ENCODE assay signal across 22 cellular contexts in the genomic region with DNA sequence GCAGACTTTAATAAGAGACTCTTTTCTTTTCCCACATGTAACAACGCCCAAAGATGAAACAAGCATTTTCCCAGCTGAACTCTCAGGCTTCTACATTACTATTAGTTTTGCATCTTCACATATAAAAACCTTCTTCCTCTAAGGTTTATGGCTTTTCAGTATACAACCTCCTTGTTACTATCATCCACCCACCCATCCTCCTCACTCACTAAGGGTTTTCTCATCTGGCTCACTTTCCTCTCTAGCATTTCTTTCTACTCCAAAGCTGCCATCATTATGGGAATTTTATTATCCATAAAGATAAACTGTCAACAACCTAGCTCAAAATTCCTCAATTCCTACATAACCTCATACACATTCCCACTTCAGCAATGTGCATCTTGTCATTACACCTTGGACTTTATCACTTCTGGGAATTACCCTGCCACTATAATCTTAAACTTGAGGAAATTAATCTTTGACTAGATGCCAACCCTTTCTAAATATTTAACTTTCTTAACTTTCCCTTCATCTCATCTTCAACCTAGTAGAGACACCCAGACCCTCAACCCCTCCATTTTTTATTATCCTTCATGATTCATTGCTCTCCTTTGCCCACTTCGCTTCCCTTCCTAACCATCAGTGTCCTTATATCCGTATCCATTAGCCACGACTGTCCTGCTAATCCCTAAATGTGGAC. TPM values are rescaled to one million over a fixed set of nuclear protein-coding genes. Genes with fewer than 3 reads are reported as not detected.
A peak's percentile ranks its signal among the peaks of the same experiment; 100 is the strongest.
DNase-seq lines count a peak whose midpoint lies in the region; ATAC-seq and TF ChIP-seq lines count a peak whose summit lies in the region.
"Had no signal": no experiment of that assay in that cellular context is flagged by ENCODE, and none has a peak within 500 bp of the region (broad histone marks: within the 10 kb centered on the region; RNA-seq: fewer than 3 reads in every experiment).

No MANE protein-coding gene starts in this region.

- no peaks in the 10 kb centered on the region for H4K20me1 ChIP-seq in hepatocyte (ENCODE audit: insufficient read depth, poor library complexity, severe bottlenecking)

- H3K27ac ChIP-seq in hepatocyte (peak overlapping the region; percentile 56), tibial artery (peak overlapping the region; percentile 9 to 13), vagina (no peak overlapping the region)
- H3K27ac ChIP-seq: KMS-11, RWPE1 had no signal

- 79% methylated on average over 4 of the region's 4 CpGs for WGBS in hepatocyte (ENCODE audit: low lambda C conversion rate, missing lambda C conversion rate)

- CTCF ChIA-PET in activated CD4-positive, alpha-beta T cell treated with anti-CD3 and anti-CD28 coated beads for 36 hours (lab: Charles Lee), result interaction anchor here (0.7 kb wide), 1 partner anchor 1124 kb away, joined by 3 read pairs; no protein-coding TSS in a partner anchor

- no peaks in the 10 kb centered on the region for H3K27me3 Mint-ChIP-seq in activated CD4-positive, alpha-beta T cell treated with anti-CD3 and anti-CD28 coated beads for 36 hours
- H3K27me3 Mint-ChIP-seq: IgD-negative memory B cell had no signal

- H3K4me2 ChIP-seq in hepatocyte, result peak overlapping the region; percentile 19
- H3K4me2 ChIP-seq: KMS-11 had no signal

- no peaks in the 10 kb centered on the region for H3K9me3 Mint-ChIP-seq in activated CD4-positive, alpha-beta T cell treated with anti-CD3 and anti-CD28 coated beads for 36 hours (ENCODE audit: low read depth)
- H3K9me3 Mint-ChIP-seq: CD14-positive monocyte, IgD-negative memory B cell had no signal

- peaks cover 67% of the 10 kb centered on the region for H3K79me2 ChIP-seq in hepatocyte

- intact Hi-C loops in mucosa of descending colon (cut with DNase I, micrococcal nuclease), result no loop called here
- intact Hi-C loops in tibial artery (cut with DNase I; ENCODE audit: low total_unique reads), result no loop called here
- intact Hi-C loops in activated CD4-positive, alpha-beta T cell treated with anti-CD3 and anti-CD28 coated beads for 36 hours (cut with DNase I, micrococcal nuclease), result no loop called here
- intact Hi-C loops in vagina (cut with DNase I), result no loop called here

- H3K4me3 ChIP-seq in hepatocyte, result no peak overlapping the region
- H3K4me3 ChIP-seq in mucosa of descending colon, result no peak overlapping the region
- no peak overlapping the region for H3K4me3 ChIP-seq in tibial artery
- no peak overlapping the region for H3K4me3 ChIP-seq in vagina

- DNase-seq in hepatocyte (ENCODE audit: low spot score), result peak; percentile 14
- DNase-seq in mucosa of descending colon, result no peak
- DNase-seq in tibial artery, result no peak
- no peak for DNase-seq in activated CD4-positive, alpha-beta T cell treated with anti-CD3 and anti-CD28 coated beads for 36 hours
- DNase-seq in NCI-H2171 (lab: John Stamatoyannopoulos, UW), result no peak
- no peak for DNase-seq in vagina (ENCODE audit: extremely low spot score in 2 of 2)
- DNase-seq: 8988T, ACHN, BE2C, DMS53, NCI-H1048, NCI-H1417, NCI-H1694, NCI-H2029 treated with DMSO at 0.1 percent for 48 hours, NCI-H2227 treated with DMSO at 0.1 percent for 48 hours, NCI-H526 treated with DMSO at 0.1 percent for 48 hours, SHP77 had no signal

- H2AFZ ChIP-seq in hepatocyte, result no peak overlapping the region

- H3K36me3 ChIP-seq in hepatocyte (replicated peaks; ENCODE audit: insufficient read depth, low read depth) (no peaks in the 10 kb centered on the region), mucosa of descending colon (ENCODE audit: low read depth) (no peaks in the 10 kb centered on the region), tibial artery (no peaks in the 10 kb centered on the region), vagina (no peaks in the 10 kb centered on the region)
- H3K36me3 ChIP-seq: BE2C had no signal

- H3K4me1 Mint-ChIP-seq in activated CD4-positive, alpha-beta T cell treated with anti-CD3 and anti-CD28 coated beads for 36 hours, result peaks cover 8% of the 10 kb centered on the region

- H3K4me1 ChIP-seq in hepatocyte (ENCODE audit: insufficient read depth), result peaks cover 23% of the 10 kb centered on the region
- H3K4me1 ChIP-seq in mucosa of descending colon (ENCODE audit: low read depth), result peaks cover 21% of the 10 kb centered on the region
- peaks cover 0 to 69% (median 17%) of the 10 kb centered on the region in 4 donors for H3K4me1 ChIP-seq in tibial artery
- H3K4me1 ChIP-seq in vagina, result peaks cover 18% of the 10 kb centered on the region
- H3K4me1 ChIP-seq: BE2C had no signal

- no peak overlapping the region for H3K27ac Mint-ChIP-seq in activated CD4-positive, alpha-beta T cell treated with anti-CD3 and anti-CD28 coated beads for 36 hours
- H3K27ac Mint-ChIP-seq: CD14-positive monocyte, IgD-negative memory B cell had no signal

- H3K4me3 Mint-ChIP-seq in activated CD4-positive, alpha-beta T cell treated with anti-CD3 and anti-CD28 coated beads for 36 hours, result no peak overlapping the region
- H3K4me3 Mint-ChIP-seq: CD14-positive monocyte, IgD-negative memory B cell had no signal

- no peaks in the 10 kb centered on the region for H3K9me2 ChIP-seq in hepatocyte (replicated peaks; ENCODE audit: insufficient read depth)

- POLR2A ChIA-PET in activated CD4-positive, alpha-beta T cell treated with anti-CD3 and anti-CD28 coated beads for 36 hours (lab: Charles Lee), result no interaction called here

- ATAC-seq in GM19463 (IDR thresholded peaks at IDR 0.05; ENCODE audit: unreplicated experiment) (peak; percentile 38), mucosa of descending colon (peak; percentile 87)
- no peak for ATAC-seq in activated CD4-positive, alpha-beta T cell treated with anti-CD3 and anti-CD28 coated beads for 36 hours

- peaks cover 2% of the 10 kb centered on the region for H3K36me3 Mint-ChIP-seq in activated CD4-positive, alpha-beta T cell treated with anti-CD3 and anti-CD28 coated beads for 36 hours (ENCODE audit: low read depth)
- H3K36me3 Mint-ChIP-seq: CD14-positive monocyte, IgD-negative memory B cell had no signal

- no peaks in the 10 kb centered on the region for H3K27me3 ChIP-seq in hepatocyte
- no peaks in the 10 kb centered on the region for H3K27me3 ChIP-seq in tibial artery
- no peaks in the 10 kb centered on the region for H3K27me3 ChIP-seq in vagina
- H3K27me3 ChIP-seq: BE2C had no signal

- TF ChIP-seq CTCF in hepatocyte (IDR thresholded peaks at IDR 0.05; ENCODE audit: poor library complexity), result no peak
- TF ChIP-seq CTCF in mucosa of descending colon (IDR thresholded peaks at IDR 0.05), result no peak
- no peak for TF ChIP-seq CTCF in tibial artery (IDR thresholded peaks at IDR 0.05)
- TF ChIP-seq CTCF in vagina (IDR thresholded peaks at IDR 0.05), result no peak

- no peaks in the 10 kb centered on the region for H3K9me3 ChIP-seq in hepatocyte (ENCODE audit: low read depth)
- no peaks in the 10 kb centered on the region for H3K9me3 ChIP-seq in mucosa of descending colon
- no peaks in the 10 kb centered on the region for H3K9me3 ChIP-seq in tibial artery
- H3K9me3 ChIP-seq in vagina, result no peaks in the 10 kb centered on the region
- H3K9me3 ChIP-seq: BE2C had no signal

- no peak for TF ChIP-seq POLR2A in vagina (IDR thresholded peaks at IDR 0.05)

RNA-seq across cellular contexts. Expression of a gene that starts 30.9 kb away (rescaled TPM):
- 26.4 and 36.6 TPM in 2 replicates for total RNA-seq in hepatocyte
- 20.6 and 22.9 TPM in 2 replicates for polyA plus RNA-seq in hepatocyte
- total RNA-seq in mucosa of descending colon, result 10 to 100 TPM; 19.9 to 31.1 (median 21.3) TPM
- 10 to 100 TPM; 32.8 to 36.5 TPM for total RNA-seq in activated CD4-positive, alpha-beta T cell treated with anti-CD3 and anti-CD28 coated beads for 36 hours
- 18.2 TPM for total RNA-seq in vagina
